ENCODE assay signal across 25 cellular contexts in genomic region chr9:87840126-87840525, GRCh38. TPM values are rescaled to one million over a fixed set of nuclear protein-coding genes. Genes with fewer than 3 reads are reported as not detected.
"Had no signal": no experiment of that assay in that cellular context is flagged by ENCODE, and none has a peak within 500 bp of the region (broad histone marks: within the 10 kb centered on the region; RNA-seq: fewer than 3 reads in every experiment).

No MANE protein-coding gene starts in this region.

- H3K4me3 ChIP-seq: colonic mucosa, esophagus squamous epithelium, gastroesophageal sphincter, mucosa of descending colon, sigmoid colon, thoracic aorta had no signal

- ATAC-seq: activated T-cell treated with anti-CD3 and anti-CD28 coated beads, Interleukin-2, amount 50 U/mL, for 4 hours; gastroesophageal sphincter; mucosa of descending colon had no signal

- H3K4me1 ChIP-seq: colonic mucosa, esophagus squamous epithelium had no signal

- H3K36me3 ChIP-seq: colonic mucosa, esophagus squamous epithelium, gastroesophageal sphincter, sigmoid colon, thoracic aorta had no signal

- H3K27ac ChIP-seq: colonic mucosa, esophagus squamous epithelium, gastroesophageal sphincter, thoracic aorta had no signal

- H3K9me3 ChIP-seq: colonic mucosa, esophagus squamous epithelium, gastroesophageal sphincter, mucosa of descending colon, sigmoid colon, thoracic aorta had no signal

- H3K27me3 ChIP-seq: colonic mucosa, gastroesophageal sphincter, sigmoid colon had no signal

- DNase-seq: activated CD4-positive, alpha-beta T cell treated with anti-CD3 and anti-CD28 coated beads for 4 hours; activated CD4-positive, alpha-beta T cell treated with anti-CD3 and anti-CD28 coated beads, Interleukin-2, amount 50 U/mL, for 48 hours; activated CD4-positive, CD25-positive, alpha-beta regulatory T cell; activated CD8-positive, alpha-beta memory T cell treated with anti-CD3 and anti-CD28 coated beads, Interleukin-2, amount 50 U/mL, for 48 hours; activated naive CD4-positive, alpha-beta T cell treated with Interleukin-2 at 50 U/mL for 16 hours; activated naive CD8-positive, alpha-beta T cell treated with anti-CD3 and anti-CD28 coated beads for 36 hours; activated T-cell treated with anti-CD3 and anti-CD28 coated beads, Interleukin-2, amount 50 U/mL, for 4 hours; colonic mucosa; esophagus squamous epithelium; mesenchymal stem cell; mucosa of descending colon; nucleus accumbens; posterior cingulate gyrus; sigmoid colon; stimulated activated CD4-positive, alpha-beta T cell treated with anti-CD3 and anti-CD28 coated beads, Interleukin-2, amount 100 ng/mL, for 48 hours; stimulated activated CD8-positive, alpha-beta memory T cell treated with anti-CD3 and anti-CD28 coated beads, Interleukin-4, amount 100 ng/mL, for 48 hours; stimulated activated naive B cell treated with anti-CD40 and anti-IgM and Interleukin-4, amounts not matched to agents 10 μg/mL and 1 μg/mL and 100 μg/mL, for 72 hours had no signal

RNA-seq across cellular contexts. Expression of gene SPATA31E1, which starts 42.6 kb away (rescaled TPM):
- total RNA-seq: activated CD8-positive, alpha-beta memory T cell treated with anti-CD3 and anti-CD28 coated beads for 36 hours; activated naive CD8-positive, alpha-beta T cell treated with anti-CD3 and anti-CD28 coated beads for 36 hours; activated T-cell treated with anti-CD3 and anti-CD28 coated beads, Interleukin-2, amount 50 U/mL, for 4 hours; activated T-helper 2 cell treated with anti-CD3 and anti-CD28 coated beads, Interferon-gamma antibody, Interleukin-2, Interleukin-4, amounts not matched to agents 10 μg/mL and 5 μg/mL and 100 μg/mL, durations not matched to agents 14 hours and 24 hours and 36 hours; astrocyte; esophagus squamous epithelium; gastroesophageal sphincter; liver; renal cortical epithelial cell; sigmoid colon; T-helper 1 cell treated with Interleukin-12 subunit alpha and Interleukin-12 subunit beta and Interleukin-4 antibody, amounts not matched to agents 30 ng/mL and 1 ng/mL, for 36 hours; thoracic aorta had no signal
